In the genomic region with DNA sequence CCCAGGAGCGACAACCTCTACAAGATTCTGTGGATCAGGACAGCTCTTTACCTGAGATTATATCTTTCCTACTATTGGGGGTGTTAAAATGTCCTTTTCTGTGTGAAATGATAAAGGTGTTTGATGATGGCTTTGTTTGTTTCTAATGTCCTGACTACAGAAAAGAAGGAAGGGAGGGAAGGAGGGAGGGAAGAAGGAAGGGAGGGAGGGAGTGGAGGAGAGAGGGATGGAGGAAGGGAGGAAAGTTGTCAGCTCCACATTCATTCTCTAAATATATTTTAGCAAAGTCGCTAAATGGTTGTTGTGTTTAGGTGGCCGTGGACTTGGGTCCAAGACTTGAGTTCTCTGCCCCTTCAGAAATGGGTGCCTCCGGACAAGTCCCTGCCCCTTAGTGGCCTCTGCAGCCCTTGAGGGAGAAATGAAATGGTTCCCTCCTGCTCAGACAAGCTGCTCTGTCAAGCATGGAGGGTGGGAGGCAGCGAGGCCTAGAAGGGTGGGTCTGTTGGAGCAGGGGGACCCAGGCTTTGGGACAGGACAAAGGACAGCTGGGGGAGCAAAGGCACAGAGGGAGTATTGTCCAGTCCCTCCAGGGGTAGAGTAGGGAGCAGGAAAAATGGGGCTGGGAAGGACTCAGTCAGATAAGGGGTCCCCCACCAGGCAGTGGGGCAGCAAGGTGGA, we compare ENCODE assay signal across 14 cellular contexts. TPM values are rescaled to one million over a fixed set of nuclear protein-coding genes. Genes with fewer than 3 reads are reported as not detected.
DNase-seq lines count a peak whose midpoint lies in the region; ATAC-seq and TF ChIP-seq lines count a peak whose summit lies in the region.
"Had no signal": no experiment of that assay in that cellular context is flagged by ENCODE, and none has a peak within 500 bp of the region (broad histone marks: within the 10 kb centered on the region; RNA-seq: fewer than 3 reads in every experiment).

No MANE protein-coding gene starts in this region.

- H3K9ac ChIP-seq in stomach smooth muscle (ENCODE audit: low read length in 2 of 2), result peak overlapping the region; percentile 4 to 7

- no peak for TF ChIP-seq EP300 in gastroesophageal sphincter (IDR thresholded peaks at IDR 0.05)

- H3K36me3 Mint-ChIP-seq in T-helper 17 cell (ENCODE audit: low read depth), result no peaks in the 10 kb centered on the region
- H3K36me3 Mint-ChIP-seq: naive B cell had no signal

- H3K27me3 Mint-ChIP-seq in T-helper 17 cell, result no peaks in the 10 kb centered on the region
- H3K27me3 Mint-ChIP-seq: naive B cell had no signal

- peaks cover 56% of the 10 kb centered on the region for H3K4me1 Mint-ChIP-seq in T-helper 17 cell

- H3K27ac Mint-ChIP-seq in T-helper 17 cell, result peak overlapping the region; percentile 93

- DNase-seq in activated CD8-positive, alpha-beta memory T cell treated with anti-CD3 and anti-CD28 coated beads, Interleukin-2, amount 50 U/mL, for 48 hours, result peak; percentile 53
- no peak for DNase-seq in activated CD8-positive, alpha-beta memory T cell treated with anti-CD3 and anti-CD28 coated beads, Interleukin-2, amount 50 U/mL, for 4 hours
- DNase-seq in T-helper 17 cell (no peak), testis (no peak)
- DNase-seq: anterior cingulate cortex; effector CD4-positive, alpha-beta T cell; gastrocnemius medialis; naive B cell; NCI-H187; upper lobe of left lung had no signal

- H3K9me3 ChIP-seq in T-helper 17 cell (ENCODE audit: control insufficient read depth, low read length, poor library complexity, severe bottlenecking), result no peaks in the 10 kb centered on the region
- no peaks in the 10 kb centered on the region for H3K9me3 ChIP-seq in gastroesophageal sphincter
- H3K9me3 ChIP-seq in stomach smooth muscle (ENCODE audit: control insufficient read depth in 2 of 2, low read length in 2 of 2), result no peaks in the 10 kb centered on the region
- H3K9me3 ChIP-seq in testis, result no peaks in the 10 kb centered on the region
- H3K9me3 ChIP-seq: gastrocnemius medialis, upper lobe of left lung had no signal

- H3K27ac ChIP-seq in gastroesophageal sphincter (peak overlapping the region in 3 of 4 donors; percentile 57 to 83 (median 66)), stomach smooth muscle (ENCODE audit: low read length) (peak overlapping the region; percentile 71), testis (no peak overlapping the region)
- H3K27ac ChIP-seq: gastrocnemius medialis had no signal

- H3K36me3 ChIP-seq in gastroesophageal sphincter, result no peaks in the 10 kb centered on the region
- no peaks in the 10 kb centered on the region for H3K36me3 ChIP-seq in stomach smooth muscle (ENCODE audit: control insufficient read depth in 2 of 2, insufficient read depth in 2 of 2, low read length in 2 of 2)
- no peaks in the 10 kb centered on the region for H3K36me3 ChIP-seq in testis (ENCODE audit: low read depth, missing control alignments)
- H3K36me3 ChIP-seq: gastrocnemius medialis, upper lobe of left lung had no signal

- no peak for TF ChIP-seq CTCF in gastroesophageal sphincter (IDR thresholded peaks at IDR 0.05)
- no peak for TF ChIP-seq CTCF in testis (IDR thresholded peaks at IDR 0.05)

- H3K4me3 ChIP-seq in gastroesophageal sphincter, result no peak overlapping the region
- H3K4me3 ChIP-seq in stomach smooth muscle (ENCODE audit: low read length in 2 of 2), result peak overlapping the region in 1 of 2 donors; percentile 8
- H3K4me3 ChIP-seq in testis, result no peak overlapping the region
- H3K4me3 ChIP-seq: gastrocnemius medialis, upper lobe of left lung had no signal

- H3K4me1 ChIP-seq in gastroesophageal sphincter, result peaks cover 0 to 77% (median 19%) of the 10 kb centered on the region in 3 donors
- peaks cover 51% of the 10 kb centered on the region for H3K4me1 ChIP-seq in stomach smooth muscle (ENCODE audit: control insufficient read depth, insufficient read depth, low read length)
- H3K4me1 ChIP-seq in testis, result no peaks in the 10 kb centered on the region

- no peak for ATAC-seq in T-helper 17 cell
- no peak for ATAC-seq in gastroesophageal sphincter
- ATAC-seq in GM18502 (IDR thresholded peaks at IDR 0.05; ENCODE audit: poor library complexity, unreplicated experiment), result no peak
- ATAC-seq in GM18861 (IDR thresholded peaks at IDR 0.05; ENCODE audit: unreplicated experiment), result no peak
- ATAC-seq: gastrocnemius medialis had no signal

- TF ChIP-seq POLR2A in gastroesophageal sphincter (IDR thresholded peaks at IDR 0.05) (no peak), testis (IDR thresholded peaks at IDR 0.05) (no peak)

- 7 to 75% methylated on average over 2 to 4 of the region's 5 CpGs for WGBS in gastroesophageal sphincter (ENCODE audit: low coverage in 1 of 2), 2 donors
- 81 to 90% methylated on average over 5 of the region's 5 CpGs for WGBS in testis, 2 donors

- intact Hi-C loops in testis (cut with DNase I; ENCODE audit: low total_unique reads), result no loop called here

- peak overlapping the region; percentile 80 for H3K4me3 Mint-ChIP-seq in T-helper 17 cell

- no peaks in the 10 kb centered on the region for H3K27me3 ChIP-seq in gastroesophageal sphincter
- no peaks in the 10 kb centered on the region for H3K27me3 ChIP-seq in stomach smooth muscle (ENCODE audit: control insufficient read depth in 1 of 2, insufficient read depth in 2 of 2, low read length in 2 of 2)
- H3K27me3 ChIP-seq in testis, result no peaks in the 10 kb centered on the region
- H3K27me3 ChIP-seq: upper lobe of left lung had no signal

RNA-seq across cellular contexts. Expression of a gene that starts 4.4 kb away (rescaled TPM):
- total RNA-seq in T-helper 17 cell (100 to 1,000 TPM in 1 of 2 donors, 10 to 100 TPM in 1; 64.7 to 135 TPM), gastroesophageal sphincter (10 to 100 TPM; 18.1 to 48.5 (median 33.4) TPM), testis (1 to 10 TPM; 3.6 to 7.1 TPM)
- 13.7 TPM for polyA plus RNA-seq in testis (ENCODE audit: insufficient read depth, low read depth, low replicate concordance)

RNA-seq across cellular contexts. Expression of a gene that starts 58.7 kb away (rescaled TPM):
- 100 to 1,000 TPM; 169 to 172 TPM for total RNA-seq in T-helper 17 cell
- total RNA-seq in gastroesophageal sphincter, result 100 to 1,000 TPM in 1 of 4 donors, 10 to 100 TPM in 3; 53.6 to 117 (median 57.9) TPM
- total RNA-seq in testis, result 10 to 100 TPM; 71.0 to 82.3 TPM
- polyA plus RNA-seq in testis (ENCODE audit: insufficient read depth, low read depth, low replicate concordance), result 104 TPM

Comparison
In these comparisons a context has a peak if more than half of its experiments do, and no peak if none do; other contexts are left out.
1. H3K27ac ChIP-seq: peak in gastroesophageal sphincter (3 of 4) and stomach smooth muscle (single experiment); none in testis (0 of 2).